Comparison of ENCODE assay signal across 1 cellular context in the genomic region with DNA sequence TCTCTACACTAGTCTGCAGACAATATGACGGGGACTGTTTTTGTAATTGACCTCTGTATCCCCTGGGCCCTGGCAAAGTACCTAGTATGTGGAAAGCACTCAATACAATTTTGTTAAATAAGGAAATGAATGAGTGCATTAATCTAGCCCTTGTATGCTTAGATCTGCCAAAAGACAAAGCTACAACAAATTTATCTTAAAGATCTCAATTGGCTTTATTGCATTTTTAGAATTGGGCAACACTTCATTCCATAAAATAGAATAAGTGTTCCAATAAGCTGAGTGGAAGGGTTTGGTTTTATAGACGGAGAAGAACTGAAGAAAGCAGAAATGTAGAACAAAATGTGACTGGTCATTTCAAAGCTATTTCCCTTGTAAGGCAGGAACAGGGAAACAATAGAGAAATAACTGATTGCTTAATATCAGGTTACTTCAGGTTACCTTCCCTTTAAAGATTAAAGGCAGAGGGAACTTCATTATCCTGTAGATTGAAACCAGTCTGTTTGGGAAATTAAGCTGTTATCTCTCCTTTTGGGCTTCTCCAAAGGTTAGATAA.
TF ChIP-seq lines count a peak whose summit lies in the region.

No MANE protein-coding gene starts in this region.

TF ChIP-seq in GM23338, 12 proteins besides CTCF, POLR2A, EP300 and RAD21 (continued from another document):
- TF ChIP-seq ZNF462 (CRISPR knock-in tag; IDR thresholded peaks at IDR 0.05) = no peak
TF ChIP-seq in GM23338: peak in this region for 0.
